Comparison of ENCODE assay signal across 9 cellular contexts in the genomic region with DNA sequence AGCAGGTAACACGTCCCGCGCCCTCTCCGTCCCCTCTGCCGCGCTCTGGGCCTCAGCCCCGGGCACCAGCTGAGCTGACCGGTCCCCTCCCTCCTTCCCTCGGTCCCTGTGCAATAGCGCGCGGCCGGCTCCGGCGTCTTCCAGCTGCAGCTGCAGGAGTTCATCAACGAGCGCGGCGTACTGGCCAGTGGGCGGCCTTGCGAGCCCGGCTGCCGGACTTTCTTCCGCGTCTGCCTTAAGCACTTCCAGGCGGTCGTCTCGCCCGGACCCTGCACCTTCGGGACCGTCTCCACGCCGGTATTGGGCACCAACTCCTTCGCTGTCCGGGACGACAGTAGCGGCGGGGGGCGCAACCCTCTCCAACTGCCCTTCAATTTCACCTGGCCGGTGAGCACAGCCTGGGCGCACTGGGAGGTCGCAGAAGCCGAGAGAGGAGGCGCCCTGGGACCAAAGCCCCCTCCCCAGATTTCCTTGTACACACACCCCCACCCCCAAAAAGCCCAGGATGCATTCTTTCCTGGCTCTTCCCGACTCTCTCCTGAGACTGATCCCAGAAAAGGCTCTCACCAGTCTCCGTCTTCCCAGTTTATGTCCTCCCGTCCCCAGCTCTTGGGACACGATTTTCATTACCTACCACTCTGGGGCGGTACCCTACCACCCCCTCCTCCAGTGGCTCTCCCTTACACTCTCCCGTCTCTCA. TPM values are rescaled to one million over a fixed set of nuclear protein-coding genes. Genes with fewer than 3 reads are reported as not detected.
DNase-seq lines count a peak whose midpoint lies in the region; ATAC-seq, FAIRE-seq and TF ChIP-seq lines count a peak whose summit lies in the region.
"Had no signal": no experiment of that assay in that cellular context is flagged by ENCODE, and none has a peak within 500 bp of the region (broad histone marks: within the 10 kb centered on the region; RNA-seq: fewer than 3 reads in every experiment).

No MANE protein-coding gene starts in this region.

- H2BK15ac ChIP-seq in H1 (ENCODE audit: low read length), result no peak overlapping the region

- no peak overlapping the region for H3K56ac ChIP-seq in H1 (replicated peaks; ENCODE audit: insufficient read length, low read depth, low read length)

- TF ChIP-seq CTCF in Panc1 (IDR thresholded peaks at IDR 0.05) (no peak), H1 (IDR thresholded peaks at IDR 0.05; ENCODE audit: control extremely low read depth in 1 of 3, insufficient read depth in 1 of 3, low read depth in 1 of 3, low read length in 3 of 3) (no peak)

- peaks cover 3% of the 10 kb centered on the region; the same call in 1 of the 2 replicates for H3K27me3 ChIP-seq in Panc1 (ENCODE audit: control insufficient read depth, insufficient read depth, low read length)
- H3K27me3 ChIP-seq in H1 (replicated peaks in 1 of 4; ENCODE audit: control insufficient read depth in 3 of 4, extremely low read depth in 1 of 4, insufficient read depth in 3 of 4, low read length in 3 of 4), result peaks cover 61 to 90% (median 84%) of the 10 kb centered on the region in 4 experiments
- peaks cover 67 to 79% of the 10 kb centered on the region in 2 donors for H3K27me3 ChIP-seq in muscle layer of colon (ENCODE audit: control insufficient read depth in 1 of 2, insufficient read depth in 2 of 2, low read length in 2 of 2)

- intact Hi-C loops in Panc1 (cut with micrococcal nuclease; ENCODE audit: unreplicated experiment), result no loop called here

- no peak overlapping the region for H2AK5ac ChIP-seq in H1 (ENCODE audit: low read depth, low read length)

- H3K27ac ChIP-seq in Panc1 (ENCODE audit: low read length), result no peak overlapping the region
- no peak overlapping the region for H3K27ac ChIP-seq in H1 (ENCODE audit: low read depth, low read length)
- H3K27ac ChIP-seq in muscle layer of colon (ENCODE audit: low read depth, low read length), result no peak overlapping the region

- no peak overlapping the region for H3K14ac ChIP-seq in H1 (ENCODE audit: insufficient read length)

- DNase-seq in NCI-H2196 (lab: John Stamatoyannopoulos, UW; ENCODE audit: unreplicated experiment) (peak; percentile 18), NCI-H2196 treated with DMSO at 0.1 percent for 48 hours (lab: John Stamatoyannopoulos, UW; ENCODE audit: unreplicated experiment) (no peak), Panc1 (ENCODE audit: low read depth, low spot score) (no peak), H1 (ENCODE audit: low read depth in 1 of 2, low spot score in 2 of 2) (peak in 1 of 2 experiments; percentile 80)

- no peak overlapping the region for H4K5ac ChIP-seq in H1 (ENCODE audit: insufficient read length, low read depth, low read length)

- ATAC-seq in Panc1 (peak; percentile 73), HG02970 (IDR thresholded peaks at IDR 0.05; ENCODE audit: low FRiP score, unreplicated experiment) (no peak), HG03135 (IDR thresholded peaks at IDR 0.05; ENCODE audit: unreplicated experiment) (no peak), HG03045 (IDR thresholded peaks at IDR 0.05; ENCODE audit: unreplicated experiment) (no peak)

- WGBS in H1 (ENCODE audit: extremely low coverage in 1 of 2, insufficient coverage in 1 of 2, insufficient read length in 1 of 2, insufficient replicate concordance in 2 of 2, low coverage in 1 of 2, low lambda C conversion rate in 2 of 2, missing lambda C conversion rate in 1 of 2), 2 experiments, result 4% methylated on average over 50 of the region's 50 CpGs; no CpG with 5 or more reads in 1 of the 2 experiments

- no peaks in the 10 kb centered on the region for H3K79me1 ChIP-seq in H1 (ENCODE audit: low read depth, low read length)

- no peak overlapping the region for H3K4ac ChIP-seq in H1 (replicated peaks; ENCODE audit: insufficient read length, low read depth, low read length)

- no peak; a peak in 1 of 3 replicates for TF ChIP-seq POLR2A in H1 (IDR thresholded peaks at IDR 0.05; ENCODE audit: control extremely low read depth in 1 of 2, low read depth in 2 of 2, low read length in 2 of 2)

- CTCF ChIA-PET in Panc1 (lab: Charles Lee), result interaction anchor here (0.6 to 2.1 kb wide), 11 partner anchors 10 to 546 kb away, joined by 3 to 12 read pairs (median 8); no protein-coding TSS in a partner anchor
- CTCF ChIA-PET in H1 (lab: Charles Lee; ENCODE audit: partially characterized antibody), result interaction anchor here (0.6 to 33.1 kb wide), 15 partner anchors 5 to 235 kb away, joined by 3 to 619 read pairs (median 9); partner anchors contain the start of genes CHAC1, DLL4, RAD51 and VPS18

- H3K9ac ChIP-seq in H1 (replicated peaks in 1 of 4; ENCODE audit: extremely low read depth in 1 of 4, low read depth in 3 of 4, low read length in 3 of 4) (no peak overlapping the region; a peak in 1 of 7 replicates), muscle layer of colon (ENCODE audit: low read length) (no peak overlapping the region)

- TF ChIP-seq RAD21 in H1 (IDR thresholded peaks at IDR 0.05 in 1 of 2, conservative IDR thresholded peaks at IDR 0.05 in 1 of 2; ENCODE audit: low read depth in 2 of 2, low read length in 2 of 2), result no peak

- no peak for FAIRE-seq in H1 (lab: Jason Lieb, UNC)

- BruUV-seq in Panc1 (replicated peaks; lab: Mats Ljungman, UMichigan), result no TSS peak

- peaks cover 12% of the 10 kb centered on the region; the same call in 1 of the 2 replicates for H3K4me1 ChIP-seq in Panc1 (ENCODE audit: control insufficient read depth, insufficient read depth, low read length)
- peaks cover 3 to 36% (median 21%) of the 10 kb centered on the region in 4 experiments for H3K4me1 ChIP-seq in H1 (replicated peaks in 1 of 4; ENCODE audit: control insufficient read depth in 3 of 4, insufficient read depth in 4 of 4, low read length in 3 of 4)
- H3K4me1 ChIP-seq in muscle layer of colon (ENCODE audit: insufficient read depth, low read length), result peaks cover 39% of the 10 kb centered on the region

- H3K4me2 ChIP-seq in H1 (ENCODE audit: insufficient read depth in 1 of 2, low read depth in 2 of 2, low read length in 2 of 2), result peak overlapping the region; percentile 87 to 97

- no peak overlapping the region; the same call in 1 of the 2 replicates for H2AFZ ChIP-seq in H1 (ENCODE audit: low read length)

- no peak overlapping the region for H2BK20ac ChIP-seq in H1 (ENCODE audit: low read length)

- no peak overlapping the region for H3K23ac ChIP-seq in H1 (ENCODE audit: insufficient read length)

- in situ Hi-C loops in Panc1 (cut with HindIII; ENCODE audit: low pct_unique_long_range_greater_than_20kb, low sequenced_read_pairs), result no loop called here

- H3K9me3 ChIP-seq in Panc1 (ENCODE audit: control insufficient read depth, insufficient read depth, low read depth, low read length) (no peaks in the 10 kb centered on the region), H1 (ENCODE audit: insufficient read depth in 2 of 2, low read depth in 1 of 2, low read length in 1 of 2) (no peaks in the 10 kb centered on the region), muscle layer of colon (ENCODE audit: low read length) (no peaks in the 10 kb centered on the region)

- H3K4me3 ChIP-seq in Panc1 (ENCODE audit: low read depth in 2 of 2, low read length in 2 of 2) (peak overlapping the region; percentile 48 to 67), H1 (ENCODE audit: extremely low read depth in 1 of 4, insufficient read depth in 2 of 4, low read depth in 3 of 4, low read length in 4 of 4) (peak overlapping the region; percentile 31 to 71 (median 46)), muscle layer of colon (ENCODE audit: low read depth in 1 of 2, low read length in 2 of 2) (peak overlapping the region; percentile 49 to 56)

- no peaks in the 10 kb centered on the region for H3K79me2 ChIP-seq in H1 (ENCODE audit: control insufficient read depth in 1 of 2, insufficient read depth in 2 of 2, low read length in 2 of 2)

- H3K18ac ChIP-seq in H1 (ENCODE audit: extremely low read depth, low read length), result no peak overlapping the region

- POLR2A ChIA-PET in Panc1 (lab: Charles Lee) (no interaction called here), H1 (lab: Charles Lee; ENCODE audit: partially characterized antibody) (interaction anchor here (1.1 to 43.8 kb wide), 7 partner anchors 12 to 491 kb away, joined by 3 to 1505 read pairs (median 7); partner anchors contain the start of genes CHAC1, NUSAP1 and OIP5)

- H2BK120ac ChIP-seq in H1 (replicated peaks; ENCODE audit: low read depth, low read length), result no peak overlapping the region

- no peak overlapping the region for H4K91ac ChIP-seq in H1 (replicated peaks; ENCODE audit: insufficient read length, low read length)

- H3K36me3 ChIP-seq in Panc1 (ENCODE audit: control insufficient read depth, insufficient read depth, low read length) (no peaks in the 10 kb centered on the region), H1 (ENCODE audit: control insufficient read depth in 2 of 4, insufficient read depth in 4 of 4, low read length in 3 of 4) (no peaks in the 10 kb centered on the region), muscle layer of colon (ENCODE audit: insufficient read depth, low read length) (no peaks in the 10 kb centered on the region)

- H4K8ac ChIP-seq in H1 (ENCODE audit: extremely low read depth, insufficient read depth, low read length), result peak overlapping the region; percentile 18; the same call in 1 of the 2 replicates

- H2BK12ac ChIP-seq in H1 (ENCODE audit: low read depth, low read length), result 0 out of 2 replicates have a peak overlapping the region, but pooled peaks have one; percentile 17

- H4K20me1 ChIP-seq in H1 (replicated peaks in 1 of 2; ENCODE audit: control insufficient read depth in 1 of 2, insufficient read depth in 2 of 2, low read length in 2 of 2), result peaks cover 2 to 22% of the 10 kb centered on the region in 2 experiments

- H2BK5ac ChIP-seq in H1 (ENCODE audit: low read depth, low read length), result no peak overlapping the region

- peaks cover 29% of the 10 kb centered on the region; the same call in 1 of the 2 replicates for H3K23me2 ChIP-seq in H1 (ENCODE audit: low read depth, low read length)

- no peak for TF ChIP-seq EP300 in H1 (IDR thresholded peaks at IDR 0.05; ENCODE audit: borderline replicate concordance in 1 of 2, low read depth in 2 of 2, low read length in 2 of 2)

RNA-seq across cellular contexts. Expression of gene DLL4, which starts 0.7 kb away (rescaled TPM):
- 0.31 TPM for total RNA-seq in Panc1 (2021; ENCODE audit: unreplicated experiment)
- polyA plus RNA-seq in Panc1 (2012; ENCODE audit: insufficient read length), result 0.29 TPM
- total RNA-seq in H1 (2021; fragmentation: NEBNext Ultra II Directional; extraction: Animal tissue kit (Norgen Biotek cat#: 25700)), result 0.48 and 0.60 TPM in 2 replicates
- polyA plus RNA-seq in H1 (2011; rRNA removed), result 0.22 and 0.23 TPM in 2 replicates
- 0.21 TPM for polyA plus RNA-seq in H1 (2011; cell fraction: cytosol; rRNA removed)
- polyA plus RNA-seq in H1 (2011; cell fraction: nucleus; rRNA removed), result 1.0 TPM
- polyA plus RNA-seq in H1 (2012, experiment 1 of 2), result 0.12 to 0.18 TPM (median 0.17 TPM) in 3 of 4 replicates, not detected in the other
- polyA plus RNA-seq in H1 (2012, experiment 2 of 2), result 0.16 TPM
- polyA plus RNA-seq in H1 (2013, experiment 1 of 2), result 0.20 TPM
- polyA plus RNA-seq in H1 (2013, experiment 2 of 2), result 0.20 TPM
- polyA minus RNA-seq in H1 (2011; rRNA and poly(A)+ RNA removed), result 0.27 and 0.85 TPM in 2 replicates
- polyA minus RNA-seq in H1 (2011; cell fraction: cytosol; rRNA and poly(A)+ RNA removed), result not detected
- 2.5 TPM for polyA minus RNA-seq in H1 (2011; cell fraction: nucleus; rRNA and poly(A)+ RNA removed)

RNA-seq across cellular contexts. Expression of gene CHAC1, which starts 23.4 kb away (rescaled TPM):
- 15.5 TPM for total RNA-seq in Panc1 (2021; ENCODE audit: unreplicated experiment)
- 55.8 TPM for polyA plus RNA-seq in Panc1 (2012; ENCODE audit: insufficient read length)
- 28.7 and 34.3 TPM in 2 replicates for total RNA-seq in H1 (2021; fragmentation: NEBNext Ultra II Directional; extraction: Animal tissue kit (Norgen Biotek cat#: 25700))
- polyA plus RNA-seq in H1 (2011; rRNA removed), result 159 and 215 TPM in 2 replicates
- polyA plus RNA-seq in H1 (2011; cell fraction: cytosol; rRNA removed), result 112 TPM
- polyA plus RNA-seq in H1 (2011; cell fraction: nucleus; rRNA removed), result 104 TPM
- 33.4 to 49.1 TPM (median 43.9 TPM) in 4 replicates for polyA plus RNA-seq in H1 (2012, experiment 1 of 2)
- 56.2 TPM for polyA plus RNA-seq in H1 (2012, experiment 2 of 2)
- 17.9 TPM for polyA plus RNA-seq in H1 (2013, experiment 1 of 2)
- polyA plus RNA-seq in H1 (2013, experiment 2 of 2), result 16.9 TPM
- 55.7 and 84.0 TPM in 2 replicates for polyA minus RNA-seq in H1 (2011; rRNA and poly(A)+ RNA removed)
- polyA minus RNA-seq in H1 (2011; cell fraction: cytosol; rRNA and poly(A)+ RNA removed), result 89.2 TPM
- polyA minus RNA-seq in H1 (2011; cell fraction: nucleus; rRNA and poly(A)+ RNA removed), result 65.8 TPM

RNA-seq across cellular contexts. Expression of gene VPS18, which starts 35.6 kb away (rescaled TPM):
- total RNA-seq in Panc1 (2021; ENCODE audit: unreplicated experiment), result 46.7 TPM
- polyA plus RNA-seq in Panc1 (2012; ENCODE audit: insufficient read length), result 43.1 TPM
- total RNA-seq in H1 (2021; fragmentation: NEBNext Ultra II Directional; extraction: Animal tissue kit (Norgen Biotek cat#: 25700)), result 31.9 and 32.7 TPM in 2 replicates
- 28.9 and 32.9 TPM in 2 replicates for polyA plus RNA-seq in H1 (2011; rRNA removed)
- 27.4 TPM for polyA plus RNA-seq in H1 (2011; cell fraction: cytosol; rRNA removed)
- 35.6 TPM for polyA plus RNA-seq in H1 (2011; cell fraction: nucleus; rRNA removed)
- polyA plus RNA-seq in H1 (2012, experiment 1 of 2), result 19.1 to 31.3 TPM (median 29.5 TPM) in 4 replicates
- polyA plus RNA-seq in H1 (2012, experiment 2 of 2), result 32.6 TPM
- polyA plus RNA-seq in H1 (2013, experiment 1 of 2), result 12.6 TPM
- 11.3 TPM for polyA plus RNA-seq in H1 (2013, experiment 2 of 2)
- polyA minus RNA-seq in H1 (2011; rRNA and poly(A)+ RNA removed), result 65.4 and 80.3 TPM in 2 replicates
- 39.1 TPM for polyA minus RNA-seq in H1 (2011; cell fraction: cytosol; rRNA and poly(A)+ RNA removed)
- polyA minus RNA-seq in H1 (2011; cell fraction: nucleus; rRNA and poly(A)+ RNA removed), result 31.4 TPM

RNA-seq across cellular contexts. Expression of gene RHOV, which starts 55.8 kb away (rescaled TPM):
- 4.2 TPM for total RNA-seq in Panc1 (2021; ENCODE audit: unreplicated experiment)
- polyA plus RNA-seq in Panc1 (2012; ENCODE audit: insufficient read length), result 4.1 TPM
- 2.4 and 2.7 TPM in 2 replicates for total RNA-seq in H1 (2021; fragmentation: NEBNext Ultra II Directional; extraction: Animal tissue kit (Norgen Biotek cat#: 25700))
- polyA plus RNA-seq in H1 (2011; rRNA removed), result 1.5 and 2.2 TPM in 2 replicates
- polyA plus RNA-seq in H1 (2011; cell fraction: cytosol; rRNA removed), result 2.8 TPM
- 2.0 TPM for polyA plus RNA-seq in H1 (2011; cell fraction: nucleus; rRNA removed)
- polyA plus RNA-seq in H1 (2012, experiment 1 of 2), result 3.6 to 3.9 TPM (median 3.7 TPM) in 4 replicates
- 2.3 TPM for polyA plus RNA-seq in H1 (2012, experiment 2 of 2)
- polyA plus RNA-seq in H1 (2013, experiment 1 of 2), result 1.5 TPM
- 1.4 TPM for polyA plus RNA-seq in H1 (2013, experiment 2 of 2)
- 1.3 and 1.5 TPM in 2 replicates for polyA minus RNA-seq in H1 (2011; rRNA and poly(A)+ RNA removed)
- polyA minus RNA-seq in H1 (2011; cell fraction: cytosol; rRNA and poly(A)+ RNA removed), result 2.4 TPM
- polyA minus RNA-seq in H1 (2011; cell fraction: nucleus; rRNA and poly(A)+ RNA removed), result 2.9 TPM
- total RNA-seq: subcutaneous adipose tissue had no signal
